Comparison of ENCODE assay signal across 20 cellular contexts in the genomic region with DNA sequence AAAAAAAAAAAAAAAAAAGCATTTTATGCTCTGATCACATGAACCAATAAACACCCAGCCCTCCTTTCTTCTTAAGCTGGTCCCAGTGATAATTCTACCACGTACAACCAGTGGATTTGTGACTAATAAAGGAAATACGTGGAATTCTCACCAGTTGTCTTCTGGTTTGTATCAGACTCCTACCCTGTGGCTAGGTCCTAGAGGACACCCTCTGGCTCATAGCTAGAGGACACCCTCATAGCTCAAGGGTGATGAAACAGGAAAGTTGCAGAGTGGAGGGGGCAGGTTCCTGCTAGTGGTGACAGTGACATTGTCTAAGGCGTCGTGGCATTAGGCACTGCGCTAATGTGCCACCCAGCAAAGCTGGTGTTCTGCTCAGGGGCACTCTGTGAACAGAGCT.
A peak's percentile ranks its signal among the peaks of the same experiment; 100 is the strongest.
DNase-seq lines count a peak whose midpoint lies in the region; ATAC-seq and TF ChIP-seq lines count a peak whose summit lies in the region.
"Had no signal": no experiment of that assay in that cellular context is flagged by ENCODE, and none has a peak within 500 bp of the region (broad histone marks: within the 10 kb centered on the region; RNA-seq: fewer than 3 reads in every experiment).

No MANE protein-coding gene starts in this region.

- no peaks in the 10 kb centered on the region for H3K4me1 ChIP-seq in upper lobe of right lung

- intact Hi-C loops in upper lobe of right lung (cut with DNase I), result no loop called here

- H3K9me3 ChIP-seq in upper lobe of right lung, result no peaks in the 10 kb centered on the region

- peak; percentile 50 for DNase-seq in GM03348 (ENCODE audit: low spot score)
- peak; percentile 26 for DNase-seq in NOMO-1 treated with DMSO at 0.1 percent for 48 hours (lab: John Stamatoyannopoulos, UW; ENCODE audit: unreplicated experiment)
- peak; percentile 59 for DNase-seq in hepatic stellate cell (ENCODE audit: low spot score)
- DNase-seq in upper lobe of right lung, result no peak
- DNase-seq in NCI-H446 (lab: John Stamatoyannopoulos, UW), result no peak
- DNase-seq in NCI-H1092 (lab: John Stamatoyannopoulos, UW), result no peak
- DNase-seq: activated CD4-positive, alpha-beta T cell treated with anti-CD3 and anti-CD28 coated beads for 1 hour; C1 segment of cervical spinal cord; DMS 273 treated with DMSO at 0.1 percent for 48 hours; glutamatergic neuron; immature natural killer cell; naive thymus-derived CD8-positive, alpha-beta T cell; NCI-H1417; NCI-H69; stimulated activated CD4-positive, alpha-beta T cell treated with anti-CD3 and anti-CD28 coated beads, Interleukin-2, amount 100 ng/mL, for 48 hours; substantia nigra had no signal

- H3K27me3 ChIP-seq in upper lobe of right lung, result no peaks in the 10 kb centered on the region
- H3K27me3 ChIP-seq: cardiac muscle cell had no signal

- H3K4me3 ChIP-seq in upper lobe of right lung, result no peak overlapping the region
- H3K4me3 ChIP-seq: cardiac muscle cell had no signal

- H3K36me3 ChIP-seq in upper lobe of right lung, result no peaks in the 10 kb centered on the region
- H3K36me3 ChIP-seq: cardiac muscle cell had no signal

- TF ChIP-seq CTCF in upper lobe of right lung (IDR thresholded peaks at IDR 0.05), result no peak

- no peak overlapping the region for H3K27ac ChIP-seq in upper lobe of right lung
- H3K27ac ChIP-seq: cardiac muscle cell had no signal

- ATAC-seq in upper lobe of right lung (peak; percentile 84), GM19397 (IDR thresholded peaks at IDR 0.05; ENCODE audit: unreplicated experiment) (no peak)
- ATAC-seq: activated T-helper 17 cell treated with anti-CD3 and anti-CD28 coated beads, Interleukin-2, amount 50 U/mL, for 72 hours; naive thymus-derived CD8-positive, alpha-beta T cell; Panc1 had no signal

Comparison
In these comparisons a context has a peak if more than half of its experiments do, and no peak if none do; other contexts are left out.
1. DNase-seq: peak in GM03348 (single experiment), NOMO-1 treated with DMSO at 0.1 percent for 48 hours (single experiment) and hepatic stellate cell (single experiment); none in upper lobe of right lung (single experiment), NCI-H446 (0 of 2) and NCI-H1092 (single experiment).